ENCODE assay signal across 22 cellular contexts in the genomic region with DNA sequence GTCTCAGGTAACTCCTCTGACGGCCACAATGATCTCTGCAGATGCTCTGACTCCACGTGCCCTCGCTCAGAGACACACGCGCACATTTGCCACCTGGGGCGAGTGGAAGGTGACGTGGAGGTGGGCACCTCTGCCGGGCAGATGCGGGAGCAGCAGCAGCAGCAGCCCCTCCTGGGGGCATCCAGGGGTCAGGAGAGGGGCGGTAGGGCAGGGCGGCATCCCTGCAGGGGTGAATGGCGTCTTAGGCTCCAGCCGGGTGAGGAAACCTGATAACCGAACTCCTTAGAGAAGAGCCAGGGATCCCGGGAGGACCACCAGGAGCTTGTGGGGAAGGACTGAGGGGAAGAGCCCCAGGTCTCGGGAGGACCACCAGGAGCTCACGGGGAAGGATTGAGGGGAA. TPM values are rescaled to one million over a fixed set of nuclear protein-coding genes. Genes with fewer than 3 reads are reported as not detected.
DNase-seq lines count a peak whose midpoint lies in the region; ATAC-seq, FAIRE-seq and TF ChIP-seq lines count a peak whose summit lies in the region.
"Had no signal": no experiment of that assay in that cellular context is flagged by ENCODE, and none has a peak within 500 bp of the region (broad histone marks: within the 10 kb centered on the region; RNA-seq: fewer than 3 reads in every experiment).

No MANE protein-coding gene starts in this region.

- no peaks in the 10 kb centered on the region for H3K9me3 Mint-ChIP-seq in brain
- H3K9me3 Mint-ChIP-seq in stimulated activated naive B cell treated with anti-CD40 and anti-IgM and Interleukin-4, amounts not matched to agents 10 μg/mL and 1 μg/mL and 100 μg/mL, for 72 hours: no peaks in the 10 kb centered on the region
- H3K9me3 Mint-ChIP-seq: CD4-positive, alpha-beta memory T cell; H9 had no signal

- no peaks in the 10 kb centered on the region for H3K79me2 ChIP-seq in neural cell (replicated peaks; ENCODE audit: insufficient read depth, low read length)

- H3K9me3 ChIP-seq in neural cell (ENCODE audit: low read length) (no peaks in the 10 kb centered on the region), mesenchymal stem cell (ENCODE audit: control insufficient read depth, low read length) (no peaks in the 10 kb centered on the region)
- H3K9me3 ChIP-seq: A549 had no signal

- H3K4me1 Mint-ChIP-seq in brain: peaks cover 42% of the 10 kb centered on the region
- H3K4me1 Mint-ChIP-seq in stimulated activated naive B cell treated with anti-CD40 and anti-IgM and Interleukin-4, amounts not matched to agents 10 μg/mL and 1 μg/mL and 100 μg/mL, for 72 hours: peaks cover 0 to 2% of the 10 kb centered on the region in 2 donors

- TF ChIP-seq RAD21 in neural cell (conservative IDR thresholded peaks at IDR 0.05): no peak

- peaks cover 21% of the 10 kb centered on the region for H3K79me1 ChIP-seq in mesenchymal stem cell (replicated peaks; ENCODE audit: low read length, poor library complexity, severe bottlenecking)

- no peak overlapping the region for H2BK5ac ChIP-seq in mesenchymal stem cell (ENCODE audit: low read depth, low read length, poor library complexity, severe bottlenecking)

- H4K8ac ChIP-seq in mesenchymal stem cell (ENCODE audit: low read length): no peak overlapping the region

- H3K4me3 Mint-ChIP-seq in brain: no peak overlapping the region
- H3K4me3 Mint-ChIP-seq in stimulated activated naive B cell treated with anti-CD40 and anti-IgM and Interleukin-4, amounts not matched to agents 10 μg/mL and 1 μg/mL and 100 μg/mL, for 72 hours: no peak overlapping the region
- H3K4me3 Mint-ChIP-seq: CD4-positive, alpha-beta memory T cell; H9 had no signal

- peaks cover 10% of the 10 kb centered on the region for H3K36me3 Mint-ChIP-seq in brain
- H3K36me3 Mint-ChIP-seq in stimulated activated naive B cell treated with anti-CD40 and anti-IgM and Interleukin-4, amounts not matched to agents 10 μg/mL and 1 μg/mL and 100 μg/mL, for 72 hours: peaks cover 41 to 52% of the 10 kb centered on the region in 2 donors

- H2BK15ac ChIP-seq in mesenchymal stem cell (ENCODE audit: low read depth, poor library complexity, severe bottlenecking): no peak overlapping the region

- H3K14ac ChIP-seq in mesenchymal stem cell (ENCODE audit: low read length in 2 of 2): no peak overlapping the region

- H3K9ac ChIP-seq in neural cell (ENCODE audit: low read length) (peak overlapping the region; percentile 59), mesenchymal stem cell (ENCODE audit: low read length) (no peak overlapping the region)

- no peaks in the 10 kb centered on the region for H4K20me1 ChIP-seq in neural cell (ENCODE audit: insufficient read depth)

- no peaks in the 10 kb centered on the region for H3F3A ChIP-seq in neural cell (ENCODE audit: insufficient read depth, low read length, poor library complexity, severe bottlenecking)

- no peak overlapping the region for H2AK5ac ChIP-seq in mesenchymal stem cell (ENCODE audit: low read length, severe bottlenecking)

- peaks cover 32% of the 10 kb centered on the region for H3K36me3 ChIP-seq in GM06990 (ENCODE audit: control insufficient read depth, insufficient read depth, low read length)
- no peaks in the 10 kb centered on the region for H3K36me3 ChIP-seq in neural cell (ENCODE audit: insufficient read depth, low read length)
- H3K36me3 ChIP-seq in mesenchymal stem cell (ENCODE audit: control insufficient read depth in 1 of 2, insufficient read depth in 2 of 2, low read depth in 1 of 2, low read length in 2 of 2): peaks cover 52 to 91% of the 10 kb centered on the region in 2 experiments

- peaks cover 2% of the 10 kb centered on the region for H3K4me1 ChIP-seq in mesenchymal stem cell (ENCODE audit: control insufficient read depth, insufficient read depth, low read depth, low read length)
- H3K4me1 ChIP-seq: A549 had no signal

- H3K4me3 ChIP-seq in GM06990 (replicated peaks; ENCODE audit: low read depth, low read length): no peak overlapping the region
- H3K4me3 ChIP-seq in neural cell (ENCODE audit: low read length): peak overlapping the region; percentile 45
- no peak overlapping the region for H3K4me3 ChIP-seq in mesenchymal stem cell (ENCODE audit: insufficient read depth in 1 of 2, low read depth in 1 of 2, low read length in 2 of 2)
- H3K4me3 ChIP-seq: A549, PC-9 had no signal

- H2AFZ ChIP-seq in neural cell (ENCODE audit: low read depth, low read length) (no peak overlapping the region), mesenchymal stem cell (ENCODE audit: low read depth, low read length) (no peak overlapping the region)
- H2AFZ ChIP-seq: PC-9 had no signal

- no peak for TF ChIP-seq EP300 in neural cell (conservative IDR thresholded peaks at IDR 0.05; ENCODE audit: poor library complexity, severe bottlenecking)

- peak overlapping the region in 4 of 5 experiments; percentile 89 to 99 (median 96) for H3K27ac Mint-ChIP-seq in brain
- peak overlapping the region; percentile 5 for H3K27ac Mint-ChIP-seq in stimulated activated naive B cell treated with anti-CD40 and anti-IgM and Interleukin-4, amounts not matched to agents 10 μg/mL and 1 μg/mL and 100 μg/mL, for 72 hours
- H3K27ac Mint-ChIP-seq: H9 had no signal

- FAIRE-seq in H54 (lab: Jason Lieb, UNC): no peak
- FAIRE-seq: A549, G401.6, GM12892, GM19239 had no signal

- H3K27ac ChIP-seq in neural cell (ENCODE audit: low read length) (peak overlapping the region; percentile 82), mesenchymal stem cell (ENCODE audit: low read length, poor library complexity, severe bottlenecking) (no peak overlapping the region)
- H3K27ac ChIP-seq: A549, PC-9 had no signal

- H2BK12ac ChIP-seq in mesenchymal stem cell (ENCODE audit: low read length in 2 of 2): no peak overlapping the region

- no peak overlapping the region for H3K4ac ChIP-seq in mesenchymal stem cell (ENCODE audit: low read depth in 1 of 2, low read length in 2 of 2)

- H3K4me2 ChIP-seq in neural cell (ENCODE audit: low read length): no peak overlapping the region
- no peak overlapping the region for H3K4me2 ChIP-seq in mesenchymal stem cell (ENCODE audit: low read length, poor library complexity, severe bottlenecking)
- H3K4me2 ChIP-seq: A549, PC-9 had no signal

- H3K27me3 ChIP-seq in GM06990 (replicated peaks; ENCODE audit: control insufficient read depth, insufficient read depth, low read length) (no peaks in the 10 kb centered on the region), neural cell (ENCODE audit: insufficient read depth, low read depth, low read length) (no peaks in the 10 kb centered on the region), mesenchymal stem cell (ENCODE audit: control insufficient read depth in 1 of 2, insufficient read depth in 1 of 2, low read length in 2 of 2) (no peaks in the 10 kb centered on the region)

- no peak overlapping the region for H3K23ac ChIP-seq in mesenchymal stem cell (ENCODE audit: low read length in 2 of 2)

- H3K27me3 Mint-ChIP-seq in brain: no peaks in the 10 kb centered on the region
- no peaks in the 10 kb centered on the region for H3K27me3 Mint-ChIP-seq in stimulated activated naive B cell treated with anti-CD40 and anti-IgM and Interleukin-4, amounts not matched to agents 10 μg/mL and 1 μg/mL and 100 μg/mL, for 72 hours
- H3K27me3 Mint-ChIP-seq: CD4-positive, alpha-beta memory T cell had no signal

- TF ChIP-seq POLR2A in H54 (IDR thresholded peaks at IDR 0.05; ENCODE audit: low read depth, low read length): no peak

- no peaks in the 10 kb centered on the region for H3K9me2 ChIP-seq in neural cell (ENCODE audit: insufficient read depth, low read length)

- WGBS in mesenchymal stem cell: 97% methylated on average over 17 of the region's 17 CpGs

- no peak for ATAC-seq in stimulated activated naive B cell treated with anti-CD40 and anti-IgM and Interleukin-4, amounts not matched to agents 10 μg/mL and 1 μg/mL and 100 μg/mL, for 72 hours (replicated peaks)

- H2BK120ac ChIP-seq in mesenchymal stem cell (ENCODE audit: low read depth, low read length): no peak overlapping the region

- TF ChIP-seq CTCF in GM06990 (IDR thresholded peaks at IDR 0.05; ENCODE audit: insufficient read depth, low read length, poor library complexity, severe bottlenecking): no peak
- TF ChIP-seq CTCF in brain (conservative IDR thresholded peaks at IDR 0.05): no peak
- no peak for TF ChIP-seq CTCF in neural cell (IDR thresholded peaks at IDR 0.05; ENCODE audit: poor library complexity, severe bottlenecking)

- DNase-seq in GM06990 (ENCODE audit: extremely low read depth, insufficient read length) (peak; percentile 5), mesenchymal stem cell (no peak), GM19240 (ENCODE audit: insufficient read length, low spot score) (no peak), H54 (ENCODE audit: insufficient read length, low spot score) (no peak)
- no peak for DNase-seq in stimulated activated naive B cell treated with anti-CD40 and anti-IgM and Interleukin-4, amounts not matched to agents 10 μg/mL and 1 μg/mL and 100 μg/mL, for 72 hours
- DNase-seq: AML-193; C1 segment of cervical spinal cord; CD4-positive, alpha-beta memory T cell; H9; KBM-7; NCI-H1105 treated with DMSO at 0.1 percent for 48 hours; NCI-H2029; NCI-H446 treated with DMSO at 0.1 percent for 48 hours; NCI-H526; PC-9; SHP77 had no signal

- H3K18ac ChIP-seq in mesenchymal stem cell (ENCODE audit: low read depth in 1 of 2, low read length in 2 of 2): no peak overlapping the region

- H4K91ac ChIP-seq in mesenchymal stem cell (ENCODE audit: low read length): no peak overlapping the region

TF ChIP-seq in neural cell, 6 proteins besides CTCF, POLR2A, EP300 and RAD21 (continues in another document):
- no peak for TF ChIP-seq POLR2AphosphoS5 (IDR thresholded peaks at IDR 0.05)

RNA-seq across cellular contexts. Expression of a gene that starts 34.6 kb away (rescaled TPM):
- polyA plus RNA-seq in brain (ENCODE audit: insufficient read depth, low read depth, low replicate concordance) (not detected), neural cell (not detected in 2 replicates)
- not detected in 2 replicates for polyA minus RNA-seq in neural cell
- polyA plus RNA-seq in mesenchymal stem cell (2013, experiment 1 of 2): 0.43 TPM
- 0.37 TPM for polyA plus RNA-seq in mesenchymal stem cell (2013, experiment 2 of 2)
- polyA plus RNA-seq: CD4-positive, alpha-beta memory T cell had no signal

RNA-seq across cellular contexts. Expression of a gene that starts 43.3 kb away (rescaled TPM):
- polyA plus RNA-seq in brain (ENCODE audit: insufficient read depth, low read depth, low replicate concordance) (38.0 TPM), neural cell (20.8 and 37.0 TPM in 2 replicates)
- 22.3 and 23.1 TPM in 2 replicates for polyA minus RNA-seq in neural cell
- 7.7 TPM for polyA plus RNA-seq in mesenchymal stem cell (2013, experiment 1 of 2)
- 7.7 TPM for polyA plus RNA-seq in mesenchymal stem cell (2013, experiment 2 of 2)
